ENCODE assay signal across 18 cellular contexts in the genomic region with DNA sequence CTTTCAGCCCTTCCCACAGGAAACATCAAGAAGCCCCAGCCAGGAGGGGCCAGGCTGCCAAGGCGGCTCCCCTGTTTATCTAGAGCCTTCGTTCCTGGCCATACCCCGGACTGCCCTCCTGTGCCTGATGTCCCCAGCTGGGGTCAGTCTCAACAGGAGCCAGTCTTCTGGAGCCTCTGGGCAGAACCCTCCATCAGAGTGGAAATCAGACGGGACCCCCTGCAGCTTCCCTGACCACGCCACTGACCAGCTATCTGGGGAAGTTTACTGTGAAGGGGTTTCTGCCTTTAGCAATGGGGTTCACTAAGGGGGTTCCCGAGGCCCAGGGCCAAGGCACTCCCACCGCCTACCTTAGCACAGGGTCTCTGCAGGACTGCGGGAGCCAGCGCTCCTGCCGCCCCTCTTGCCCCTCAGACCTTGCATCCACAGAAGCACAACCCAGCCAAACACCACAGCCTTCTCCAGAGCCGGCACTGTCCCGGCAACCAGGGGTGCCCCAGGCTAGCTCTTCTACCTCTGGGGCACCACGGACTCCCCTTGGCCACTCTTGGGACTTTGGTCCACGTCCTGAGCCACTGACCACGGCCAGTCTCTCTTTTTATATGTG. TPM values are rescaled to one million over a fixed set of nuclear protein-coding genes. Genes with fewer than 3 reads are reported as not detected.
"Had no signal": no experiment of that assay in that cellular context is flagged by ENCODE, and none has a peak within 500 bp of the region (broad histone marks: within the 10 kb centered on the region; RNA-seq: fewer than 3 reads in every experiment).

No MANE protein-coding gene starts in this region.

- H3K27me3 ChIP-seq: body of pancreas, gastrocnemius medialis, heart right ventricle, pancreas, uterus had no signal

- H3K27ac ChIP-seq: body of pancreas, gastrocnemius medialis, heart right ventricle, neural progenitor cell, pancreas, thoracic aorta, uterus had no signal

- H3K27me3 Mint-ChIP-seq: activated CD8-positive, alpha-beta memory T cell treated with anti-CD3 and anti-CD28 coated beads, Interleukin-2, amount 10 ng/mL, durations not matched to agents 7 days and 5 days; activated naive CD8-positive, alpha-beta T cell; activated T-cell treated with anti-CD3 and anti-CD28 coated beads, Interleukin-2, amount 50 U/mL, for 24 hours had no signal

- H3K9me3 Mint-ChIP-seq: activated T-cell treated with anti-CD3 and anti-CD28 coated beads, Interleukin-2, amount 50 U/mL, for 24 hours; neural progenitor cell; T-helper 1 cell treated with Interleukin-12 subunit alpha and Interleukin-12 subunit beta and Interleukin-4 antibody, amounts not matched to agents 30 μg/mL and 1 μg/mL, for 36 hours had no signal

- DNase-seq: activated CD8-positive, alpha-beta memory T cell treated with anti-CD3 and anti-CD28 coated beads, Interleukin-2, amount 10 ng/mL, durations not matched to agents 7 days and 5 days; activated effector memory CD4-positive, alpha-beta T cell treated with anti-CD3 and anti-CD28 coated beads, Interleukin-2, amount 50 U/mL, for 16 hours; activated T-cell treated with anti-CD3 and anti-CD28 coated beads, Interleukin-2, amount 50 U/mL, for 24 hours; amygdala; cerebellar nuclear complex; erythroblast; heart right ventricle; midbrain; pancreas; stimulated activated CD4-positive, alpha-beta T cell treated with anti-CD3 and anti-CD28 coated beads, Interleukin-1b, Interleukin-23, amount 100 ng/mL, for 48 hours; uterus had no signal

- H3K27ac Mint-ChIP-seq: activated CD8-positive, alpha-beta memory T cell treated with anti-CD3 and anti-CD28 coated beads, Interleukin-2, amount 10 ng/mL, durations not matched to agents 7 days and 5 days; activated T-cell treated with anti-CD3 and anti-CD28 coated beads, Interleukin-2, amount 50 U/mL, for 24 hours; neural progenitor cell; T-helper 1 cell treated with Interleukin-12 subunit alpha and Interleukin-12 subunit beta and Interleukin-4 antibody, amounts not matched to agents 30 μg/mL and 1 μg/mL, for 36 hours had no signal

- H2AFZ ChIP-seq: neural progenitor cell had no signal

- FAIRE-seq: pancreas had no signal

- H3K36me3 Mint-ChIP-seq: activated naive CD8-positive, alpha-beta T cell had no signal

- H3K9me3 ChIP-seq: body of pancreas, gastrocnemius medialis, heart right ventricle, pancreas, thoracic aorta, uterus had no signal

- ATAC-seq: activated CD8-positive, alpha-beta memory T cell treated with anti-CD3 and anti-CD28 coated beads, Interleukin-2, amount 10 ng/mL, durations not matched to agents 7 days and 5 days; body of pancreas; gastrocnemius medialis; heart right ventricle; pancreas had no signal

- H3K4me3 Mint-ChIP-seq: activated CD8-positive, alpha-beta memory T cell treated with anti-CD3 and anti-CD28 coated beads, Interleukin-2, amount 10 ng/mL, durations not matched to agents 7 days and 5 days; activated naive CD8-positive, alpha-beta T cell; activated T-cell treated with anti-CD3 and anti-CD28 coated beads, Interleukin-2, amount 50 U/mL, for 24 hours; neural progenitor cell had no signal

- H3K4me3 ChIP-seq: body of pancreas, gastrocnemius medialis, heart right ventricle, lung, neural progenitor cell, pancreas, thoracic aorta, uterus had no signal

- H3K36me3 ChIP-seq: neural progenitor cell, uterus had no signal

- H3K9ac ChIP-seq: neural progenitor cell had no signal

- H3K4me2 ChIP-seq: neural progenitor cell had no signal

RNA-seq across cellular contexts. Expression of a gene that starts 43.0 kb away (rescaled TPM):
- total RNA-seq: body of pancreas, gastrocnemius medialis, thoracic aorta had no signal
- polyA plus RNA-seq: pancreas had no signal
